ENCODE assay signal across 11 cellular contexts in genomic region chr1:13583592-13583963, GRCh38. TPM values are rescaled to one million over a fixed set of nuclear protein-coding genes. Genes with fewer than 3 reads are reported as not detected.
DNase-seq lines count a peak whose midpoint lies in the region; ATAC-seq and TF ChIP-seq lines count a peak whose summit lies in the region.
"Had no signal": no experiment of that assay in that cellular context is flagged by ENCODE, and none has a peak within 500 bp of the region (broad histone marks: within the 10 kb centered on the region; RNA-seq: fewer than 3 reads in every experiment).

A gene with protein sequence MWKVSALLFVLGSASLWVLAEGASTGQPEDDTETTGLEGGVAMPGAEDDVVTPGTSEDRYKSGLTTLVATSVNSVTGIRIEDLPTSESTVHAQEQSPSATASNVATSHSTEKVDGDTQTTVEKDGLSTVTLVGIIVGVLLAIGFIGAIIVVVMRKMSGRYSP (plus strand): TSS chr1:13583832. CDS start chr1:13584034, 202 bp downstream.

- intact Hi-C loops in lower lobe of right lung (cut with DNase I): no loop called here

- peak within 1 kb of the TSS; percentile 54 for H3K4me3 ChIP-seq in lower lobe of right lung

- peaks cover 3% of the 10 kb centered on the region for H3K4me1 ChIP-seq in lower lobe of right lung

- H3K36me3 ChIP-seq in lower lobe of right lung: no peaks in the 10 kb centered on the region

- peaks cover 27% of the 10 kb centered on the region for H3K27me3 ChIP-seq in lower lobe of right lung (ENCODE audit: low read depth)

- no peaks in the 10 kb centered on the region for H3K9me3 ChIP-seq in lower lobe of right lung

- DNase-seq in NCI-H1105 treated with DMSO at 0.1 percent for 48 hours (lab: John Stamatoyannopoulos, UW) (peak; percentile 42), epithelial cell of prostate (ENCODE audit: low read depth, low spot score) (no peak), lower lobe of right lung (no peak), substantia nigra (lab: John Stamatoyannopoulos, UW) (peak in 17 of 49 donors; percentile 6 to 49 (median 22)), LoVo (ENCODE audit: low spot score) (no peak)
- DNase-seq: HFFc6; stimulated activated CD4-positive, alpha-beta T cell treated with anti-CD3 and anti-CD28 coated beads, Interleukin-2, amount 100 ng/mL, for 24 hours; T-helper 17 cell had no signal

- TF ChIP-seq CTCF in lower lobe of right lung (IDR thresholded peaks at IDR 0.05): no peak

- H3K27ac ChIP-seq in epithelial cell of prostate: peak within 1 kb of the TSS; percentile 74
- peak within 1 kb of the TSS; percentile 81 for H3K27ac ChIP-seq in lower lobe of right lung
- peak within 1 kb of the TSS; percentile 66 for H3K27ac ChIP-seq in substantia nigra (ENCODE audit: low read depth, low read length, poor library complexity, severe bottlenecking)

- ATAC-seq in lower lobe of right lung (peak; percentile 66 to 75), HG03469 (IDR thresholded peaks at IDR 0.05; ENCODE audit: unreplicated experiment) (no peak), HG02623 (IDR thresholded peaks at IDR 0.05; ENCODE audit: unreplicated experiment) (no peak), GM21576 (IDR thresholded peaks at IDR 0.05; ENCODE audit: unreplicated experiment) (no peak)
- ATAC-seq: T-helper 17 cell had no signal

RNA-seq across cellular contexts. Expression of the gene that starts here (rescaled TPM):
- 33.3 TPM for total RNA-seq in lower lobe of right lung
- total RNA-seq: HFFc6, T-helper 17 cell had no signal

Comparison
In these comparisons a context has a peak if more than half of its experiments do, and no peak if none do; other contexts are left out.
1. ATAC-seq: peak in lower lobe of right lung (2 of 2); none in HG03469 (single experiment), HG02623 (single experiment) and GM21576 (single experiment).
2. Peak in every context shown above with its lines, with median percentiles within 50 percentile points of each other: H3K27ac ChIP-seq.